ENCODE assay signal across 8 cellular contexts in genomic region chr6:6610031-6610591, GRCh38. TPM values are rescaled to one million over a fixed set of nuclear protein-coding genes. Genes with fewer than 3 reads are reported as not detected.
DNase-seq lines count a peak whose midpoint lies in the region; ATAC-seq and TF ChIP-seq lines count a peak whose summit lies in the region.

No MANE protein-coding gene starts in this region.

- H3K4me1 Mint-ChIP-seq in IgD-negative memory B cell, result peaks cover 44 to 64% (median 52%) of the 10 kb centered on the region in 3 donors
- H3K4me1 Mint-ChIP-seq in activated naive CD8-positive, alpha-beta T cell treated with anti-CD3 and anti-CD28 coated beads, Interleukin-2, amount 10 ng/mL, durations not matched to agents 7 days and 5 days, result peaks cover 52% of the 10 kb centered on the region
- no peaks in the 10 kb centered on the region for H3K4me1 Mint-ChIP-seq in progenitor cell of endocrine pancreas (ENCODE audit: low read depth)

- peak overlapping the region; percentile 91 to 97 (median 91) for H3K27ac Mint-ChIP-seq in IgD-negative memory B cell
- H3K27ac Mint-ChIP-seq in activated naive CD8-positive, alpha-beta T cell treated with anti-CD3 and anti-CD28 coated beads, Interleukin-2, amount 10 ng/mL, durations not matched to agents 7 days and 5 days, result peak overlapping the region; percentile 96
- no peak overlapping the region for H3K27ac Mint-ChIP-seq in progenitor cell of endocrine pancreas

- peak; percentile 65 for DNase-seq in activated naive CD8-positive, alpha-beta T cell treated with anti-CD3 and anti-CD28 coated beads, Interleukin-2, amount 10 ng/mL, durations not matched to agents 7 days and 5 days
- no peak for DNase-seq in globus pallidus (ENCODE audit: low spot score)
- no peak for DNase-seq in NCI-H446 (lab: John Stamatoyannopoulos, UW)
- DNase-seq in NCI-H2107 (lab: John Stamatoyannopoulos, UW), result no peak
- no peak for DNase-seq in progenitor cell of endocrine pancreas (ENCODE audit: low spot score, unreplicated experiment)

- H3K4me3 Mint-ChIP-seq in IgD-negative memory B cell, result peak overlapping the region; percentile 41 to 89 (median 64)
- peak overlapping the region; percentile 74 for H3K4me3 Mint-ChIP-seq in activated naive CD8-positive, alpha-beta T cell treated with anti-CD3 and anti-CD28 coated beads, Interleukin-2, amount 10 ng/mL, durations not matched to agents 7 days and 5 days
- H3K4me3 Mint-ChIP-seq in progenitor cell of endocrine pancreas (ENCODE audit: low read depth), result no peak overlapping the region

- H3K27me3 Mint-ChIP-seq in IgD-negative memory B cell (no peaks in the 10 kb centered on the region), progenitor cell of endocrine pancreas (peaks cover 4% of the 10 kb centered on the region)
- H3K27me3 Mint-ChIP-seq in activated naive CD8-positive, alpha-beta T cell treated with anti-CD3 and anti-CD28 coated beads, Interleukin-2, amount 10 ng/mL, durations not matched to agents 7 days and 5 days, result no peaks in the 10 kb centered on the region

- H3K36me3 Mint-ChIP-seq in IgD-negative memory B cell, result peaks cover 11% of the 10 kb centered on the region
- peaks cover 30% of the 10 kb centered on the region for H3K36me3 Mint-ChIP-seq in activated naive CD8-positive, alpha-beta T cell treated with anti-CD3 and anti-CD28 coated beads, Interleukin-2, amount 10 ng/mL, durations not matched to agents 7 days and 5 days
- H3K36me3 Mint-ChIP-seq in progenitor cell of endocrine pancreas (ENCODE audit: insufficient read depth), result no peaks in the 10 kb centered on the region

- H3K9me3 Mint-ChIP-seq in IgD-negative memory B cell, result no peaks in the 10 kb centered on the region
- H3K9me3 Mint-ChIP-seq in activated naive CD8-positive, alpha-beta T cell treated with anti-CD3 and anti-CD28 coated beads, Interleukin-2, amount 10 ng/mL, durations not matched to agents 7 days and 5 days, result peaks cover 8% of the 10 kb centered on the region
- no peaks in the 10 kb centered on the region for H3K9me3 Mint-ChIP-seq in progenitor cell of endocrine pancreas (ENCODE audit: low read depth)

- ATAC-seq in GM21515 (IDR thresholded peaks at IDR 0.05; ENCODE audit: unreplicated experiment), result peak; percentile 91
- peak; percentile 80 for ATAC-seq in activated naive CD8-positive, alpha-beta T cell treated with anti-CD3 and anti-CD28 coated beads, Interleukin-2, amount 10 ng/mL, durations not matched to agents 7 days and 5 days (ENCODE audit: low read depth)

- TF ChIP-seq CTCF in progenitor cell of endocrine pancreas (IDR thresholded peaks at IDR 0.05; ENCODE audit: unreplicated experiment), result no peak

- POLR2A ChIA-PET in activated naive CD8-positive, alpha-beta T cell treated with anti-CD3 and anti-CD28 coated beads, Interleukin-2, amount 10 ng/mL, durations not matched to agents 7 days and 5 days (lab: Charles Lee), result interaction anchor here (0.6 to 9.7 kb wide), 14 partner anchors 9 to 64 kb away, joined by 3 to 212 read pairs (median 4); partner anchors contain the start of gene LY86

- TF ChIP-seq POLR2A in GM15510 (IDR thresholded peaks at IDR 0.05; ENCODE audit: borderline replicate concordance, extremely low read depth, insufficient read length), result peak; percentile 31

RNA-seq across cellular contexts. Expression of gene LY86, which starts 21.6 kb away (rescaled TPM):
- polyA plus RNA-seq in IgD-negative memory B cell, result 394 TPM
- 1 to 10 TPM; 5.5 to 5.7 TPM for total RNA-seq in activated naive CD8-positive, alpha-beta T cell treated with anti-CD3 and anti-CD28 coated beads, Interleukin-2, amount 10 ng/mL, durations not matched to agents 7 days and 5 days
- not detected in 2 replicates for total RNA-seq in progenitor cell of endocrine pancreas
